Comparison of ENCODE assay signal across 8 cellular contexts in genomic region chr7:99365318-99366141, GRCh38. TPM values are rescaled to one million over a fixed set of nuclear protein-coding genes. Genes with fewer than 3 reads are reported as not detected.
A peak's percentile ranks its signal among the peaks of the same experiment; 100 is the strongest.
DNase-seq lines count a peak whose midpoint lies in the region; ATAC-seq and TF ChIP-seq lines count a peak whose summit lies in the region.

No MANE protein-coding gene starts in this region.

- peak; percentile 55 to 73 (median 60) for TF ChIP-seq CTCF in esophagus squamous epithelium (IDR thresholded peaks at IDR 0.05)
- TF ChIP-seq CTCF in prostate gland (IDR thresholded peaks at IDR 0.05) = peak; percentile 10 to 68 (median 51)

- H3K9me3 ChIP-seq in esophagus squamous epithelium = no peaks in the 10 kb centered on the region
- H3K9me3 ChIP-seq in prostate gland = no peaks in the 10 kb centered on the region

- H3K36me3 ChIP-seq in esophagus squamous epithelium (peaks cover 0 to 79% (median 49%) of the 10 kb centered on the region in 3 donors), prostate gland (peaks cover 0 to 3% of the 10 kb centered on the region in 2 donors)

- intact Hi-C loops in esophagus squamous epithelium (cut with DNase I) (loop anchor here (5.0 kb wide), 1 partner anchor 47 kb away; no protein-coding TSS in a partner anchor), prostate gland (cut with DNase I) (no loop called here)

- TF ChIP-seq POLR2A in esophagus squamous epithelium (IDR thresholded peaks at IDR 0.05) (no peak), prostate gland (IDR thresholded peaks at IDR 0.05) (no peak)

- H3K27ac ChIP-seq in esophagus squamous epithelium (peak overlapping the region in 2 of 4 donors; percentile 2 to 62), prostate gland (no peak overlapping the region)

- H3K4me3 ChIP-seq in esophagus squamous epithelium = no peak overlapping the region
- H3K4me3 ChIP-seq in prostate gland = no peak overlapping the region

- in situ Hi-C loops in KBM-7 (cut with MboI; ENCODE audit: low pct_unique_long_range_greater_than_20kb, low sequenced_read_pairs) = no loop called here

- DNase-seq in COLO668 (lab: John Stamatoyannopoulos, UW; ENCODE audit: unreplicated experiment) = peak; percentile 37
- peak; percentile 65 for DNase-seq in KBM-7
- DNase-seq in activated CD8-positive, alpha-beta memory T cell treated with anti-CD3 and anti-CD28 coated beads, Interleukin-2, amount 50 U/mL, for 4 hours = peak; percentile 75
- DNase-seq in esophagus squamous epithelium (lab: John Stamatoyannopoulos, UW) = no peak
- DNase-seq in prostate gland (ENCODE audit: low spot score) = peak; percentile 61
- DNase-seq in AG08396 (ENCODE audit: low spot score) = no peak

- H3K27me3 ChIP-seq in esophagus squamous epithelium = no peaks in the 10 kb centered on the region
- H3K27me3 ChIP-seq in prostate gland (replicated peaks; ENCODE audit: insufficient read depth) = no peaks in the 10 kb centered on the region

- ATAC-seq in HG03139 (IDR thresholded peaks at IDR 0.05; ENCODE audit: unreplicated experiment) = no peak
- no peak for ATAC-seq in HG03520 (IDR thresholded peaks at IDR 0.05; ENCODE audit: unreplicated experiment)

- H3K4me1 ChIP-seq in esophagus squamous epithelium (peaks cover 0 to 30% (median 0%) of the 10 kb centered on the region in 3 donors), prostate gland (replicated peaks) (no peaks in the 10 kb centered on the region)

- 72 to 81% methylated on average over 15 to 17 of the region's 17 CpGs for WGBS in esophagus squamous epithelium, 2 donors
- WGBS in prostate gland = 70% methylated on average over 17 of the region's 17 CpGs

RNA-seq across cellular contexts. Expression of gene ARPC1B, which starts 9.0 kb away (rescaled TPM):
- total RNA-seq in esophagus squamous epithelium (100 to 1,000 TPM in 3 of 4 donors, 10 to 100 TPM in 1; 27.9 to 166 (median 128) TPM), prostate gland (10 to 100 TPM; 85.4 to 86.5 TPM)

RNA-seq across cellular contexts. Expression of gene ARPC1A, which starts 39.8 kb away (rescaled TPM):
- total RNA-seq in esophagus squamous epithelium (100 to 1,000 TPM; 114 to 155 (median 154) TPM), prostate gland (100 to 1,000 TPM; 119 to 136 TPM)

RNA-seq across cellular contexts. Expression of gene PDAP1, which starts 42.9 kb away (rescaled TPM):
- total RNA-seq in esophagus squamous epithelium (100 to 1,000 TPM in 2 of 4 donors, 10 to 100 TPM in 2; 79.2 to 120 (median 98.3) TPM), prostate gland (100 to 1,000 TPM in 1 of 2 donors, 10 to 100 TPM in 1; 98.6 to 103 TPM)

RNA-seq across cellular contexts. Expression of gene BUD31, which starts 43.2 kb away (rescaled TPM):
- total RNA-seq in esophagus squamous epithelium (10 to 100 TPM; 46.9 to 59.1 (median 55.9) TPM), prostate gland (10 to 100 TPM; 73.8 to 78.3 TPM)

Comparison
In these comparisons a context has a peak if more than half of its experiments do, and no peak if none do; other contexts are left out.
1. DNase-seq: peak in COLO668 (single experiment), KBM-7 (single experiment), activated CD8-positive, alpha-beta memory T cell treated with anti-CD3 and anti-CD28 coated beads, Interleukin-2, amount 50 U/mL, for 4 hours (single experiment) and prostate gland (single experiment); none in esophagus squamous epithelium (single experiment) and AG08396 (single experiment).